2 cellular contexts compared by ENCODE assay signal in genomic region chr5:71743135-71743534, GRCh38.
TF ChIP-seq lines count a peak whose summit lies in the region.

No MANE protein-coding gene starts in this region.

TF ChIP-seq in SK-N-SH, 30 proteins besides CTCF, POLR2A, EP300 and RAD21:
- TF ChIP-seq, protein P1, sequence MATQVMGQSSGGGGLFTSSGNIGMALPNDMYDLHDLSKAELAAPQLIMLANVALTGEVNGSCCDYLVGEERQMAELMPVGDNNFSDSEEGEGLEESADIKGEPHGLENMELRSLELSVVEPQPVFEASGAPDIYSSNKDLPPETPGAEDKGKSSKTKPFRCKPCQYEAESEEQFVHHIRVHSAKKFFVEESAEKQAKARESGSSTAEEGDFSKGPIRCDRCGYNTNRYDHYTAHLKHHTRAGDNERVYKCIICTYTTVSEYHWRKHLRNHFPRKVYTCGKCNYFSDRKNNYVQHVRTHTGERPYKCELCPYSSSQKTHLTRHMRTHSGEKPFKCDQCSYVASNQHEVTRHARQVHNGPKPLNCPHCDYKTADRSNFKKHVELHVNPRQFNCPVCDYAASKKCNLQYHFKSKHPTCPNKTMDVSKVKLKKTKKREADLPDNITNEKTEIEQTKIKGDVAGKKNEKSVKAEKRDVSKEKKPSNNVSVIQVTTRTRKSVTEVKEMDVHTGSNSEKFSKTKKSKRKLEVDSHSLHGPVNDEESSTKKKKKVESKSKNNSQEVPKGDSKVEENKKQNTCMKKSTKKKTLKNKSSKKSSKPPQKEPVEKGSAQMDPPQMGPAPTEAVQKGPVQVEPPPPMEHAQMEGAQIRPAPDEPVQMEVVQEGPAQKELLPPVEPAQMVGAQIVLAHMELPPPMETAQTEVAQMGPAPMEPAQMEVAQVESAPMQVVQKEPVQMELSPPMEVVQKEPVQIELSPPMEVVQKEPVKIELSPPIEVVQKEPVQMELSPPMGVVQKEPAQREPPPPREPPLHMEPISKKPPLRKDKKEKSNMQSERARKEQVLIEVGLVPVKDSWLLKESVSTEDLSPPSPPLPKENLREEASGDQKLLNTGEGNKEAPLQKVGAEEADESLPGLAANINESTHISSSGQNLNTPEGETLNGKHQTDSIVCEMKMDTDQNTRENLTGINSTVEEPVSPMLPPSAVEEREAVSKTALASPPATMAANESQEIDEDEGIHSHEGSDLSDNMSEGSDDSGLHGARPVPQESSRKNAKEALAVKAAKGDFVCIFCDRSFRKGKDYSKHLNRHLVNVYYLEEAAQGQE (IDR thresholded peaks at IDR 0.05; ENCODE audit: low read depth, low read length), result peak; percentile 57
- no peak for TF ChIP-seq FOSL2 (IDR thresholded peaks at IDR 0.05; ENCODE audit: borderline replicate concordance, low read depth)
TF ChIP-seq in SK-N-SH: peak in this region for 1.

TF ChIP-seq in SK-N-SH treated with all-trans-retinoic acid at 6 μM for 48 hours, 23 proteins besides CTCF, POLR2A, EP300 and RAD21 (continued from another document):
- TF ChIP-seq, protein P2, sequence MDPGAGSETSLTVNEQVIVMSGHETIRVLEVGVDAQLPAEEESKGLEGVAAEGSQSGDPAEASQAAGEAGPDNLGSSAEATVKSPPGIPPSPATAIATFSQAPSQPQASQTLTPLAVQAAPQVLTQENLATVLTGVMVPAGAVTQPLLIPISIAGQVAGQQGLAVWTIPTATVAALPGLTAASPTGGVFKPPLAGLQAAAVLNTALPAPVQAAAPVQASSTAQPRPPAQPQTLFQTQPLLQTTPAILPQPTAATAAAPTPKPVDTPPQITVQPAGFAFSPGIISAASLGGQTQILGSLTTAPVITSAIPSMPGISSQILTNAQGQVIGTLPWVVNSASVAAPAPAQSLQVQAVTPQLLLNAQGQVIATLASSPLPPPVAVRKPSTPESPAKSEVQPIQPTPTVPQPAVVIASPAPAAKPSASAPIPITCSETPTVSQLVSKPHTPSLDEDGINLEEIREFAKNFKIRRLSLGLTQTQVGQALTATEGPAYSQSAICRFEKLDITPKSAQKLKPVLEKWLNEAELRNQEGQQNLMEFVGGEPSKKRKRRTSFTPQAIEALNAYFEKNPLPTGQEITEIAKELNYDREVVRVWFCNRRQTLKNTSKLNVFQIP (CRISPR knock-in tag; IDR thresholded peaks at IDR 0.05; ENCODE audit: borderline replicate concordance, low read depth), result no peak
- TF ChIP-seq ZFP30 (CRISPR knock-in tag; IDR thresholded peaks at IDR 0.05) (no peak), ZNF8 (CRISPR knock-in tag; IDR thresholded peaks at IDR 0.05) (no peak), OSR1 (CRISPR knock-in tag; IDR thresholded peaks at IDR 0.05) (no peak), ZNF70 (CRISPR knock-in tag; IDR thresholded peaks at IDR 0.05) (no peak), ZNF565 (CRISPR knock-in tag; conservative IDR thresholded peaks at IDR 0.05; ENCODE audit: low read depth) (no peak), CREB5 (CRISPR knock-in tag; IDR thresholded peaks at IDR 0.05; ENCODE audit: low read depth) (no peak), CSRNP3 (CRISPR knock-in tag; IDR thresholded peaks at IDR 0.05) (no peak), GLIS3 (CRISPR knock-in tag; IDR thresholded peaks at IDR 0.05) (no peak), PPARA (CRISPR knock-in tag; IDR thresholded peaks at IDR 0.05; ENCODE audit: borderline replicate concordance) (no peak)
